18 cellular contexts compared by ENCODE assay signal in the genomic region with DNA sequence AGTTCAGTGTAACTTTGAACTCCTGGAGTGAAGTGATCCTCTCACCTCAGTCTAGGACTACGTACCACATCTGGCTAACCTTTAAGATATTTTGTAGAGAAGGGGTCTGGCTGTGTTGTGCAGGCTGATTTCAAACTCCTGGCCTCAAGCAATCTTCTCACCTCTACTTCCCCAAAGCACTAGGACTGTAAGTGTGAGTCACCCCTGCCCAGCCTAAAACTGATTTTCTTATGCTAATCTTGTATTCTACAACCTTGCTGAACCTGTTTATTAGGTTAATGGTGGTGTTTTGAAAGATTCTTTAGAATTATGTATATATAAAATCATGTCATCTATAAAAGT. TPM values are rescaled to one million over a fixed set of nuclear protein-coding genes. Genes with fewer than 3 reads are reported as not detected.
A peak's percentile ranks its signal among the peaks of the same experiment; 100 is the strongest.
DNase-seq lines count a peak whose midpoint lies in the region; ATAC-seq and TF ChIP-seq lines count a peak whose summit lies in the region.
"Had no signal": no experiment of that assay in that cellular context is flagged by ENCODE, and none has a peak within 500 bp of the region (broad histone marks: within the 10 kb centered on the region; RNA-seq: fewer than 3 reads in every experiment).

No MANE protein-coding gene starts in this region.

- POLR2A ChIA-PET in activated B cell treated with CpG ODN at 0.5 μM for 24 hours (lab: Charles Lee), result no interaction called here

- CTCF ChIA-PET in activated B cell treated with CpG ODN at 0.5 μM for 24 hours (lab: Charles Lee), result no interaction called here

- peak; percentile 43 for ATAC-seq in stimulated activated naive CD8-positive, alpha-beta T cell treated with anti-CD3 and anti-CD28 coated beads, Interleukin-15, Interleukin-2, amounts not matched to agents 100 U/mL and 50 U/mL, for 24 hours
- no peak for ATAC-seq in stimulated activated naive CD8-positive, alpha-beta T cell treated with anti-CD3 and anti-CD28 coated beads, Interleukin-15, amount 100 ng/mL, for 72 hours
- ATAC-seq in activated B cell treated with CpG ODN at 0.5 μM for 24 hours (ENCODE audit: low read depth), result peak; percentile 31
- peak; percentile 43 for ATAC-seq in left lobe of liver
- ATAC-seq: left ventricle myocardium superior had no signal

- no peak overlapping the region for H3K4me3 Mint-ChIP-seq in stimulated activated naive CD8-positive, alpha-beta T cell treated with anti-CD3 and anti-CD28 coated beads, Interleukin-15, amount 100 ng/mL, for 72 hours
- H3K4me3 Mint-ChIP-seq in activated B cell treated with CpG ODN at 0.5 μM for 24 hours, result no peak overlapping the region
- H3K4me3 Mint-ChIP-seq: neural crest cell; stimulated activated naive CD8-positive, alpha-beta T cell treated with anti-CD3 and anti-CD28 coated beads, Interleukin-15, Interleukin-2, amounts not matched to agents 100 ng/mL and 50 ng/mL, for 24 hours had no signal

- H3K27me3 Mint-ChIP-seq in stimulated activated naive CD8-positive, alpha-beta T cell treated with anti-CD3 and anti-CD28 coated beads, Interleukin-15, amount 100 ng/mL, for 72 hours, result no peaks in the 10 kb centered on the region
- no peaks in the 10 kb centered on the region for H3K27me3 Mint-ChIP-seq in activated B cell treated with CpG ODN at 0.5 μM for 24 hours
- H3K27me3 Mint-ChIP-seq: stimulated activated naive CD8-positive, alpha-beta T cell treated with anti-CD3 and anti-CD28 coated beads, Interleukin-15, Interleukin-2, amounts not matched to agents 100 ng/mL and 50 ng/mL, for 24 hours had no signal

- no peak for TF ChIP-seq CTCF in activated B cell treated with CpG ODN at 0.5 μM for 24 hours (IDR thresholded peaks at IDR 0.05)

- H3K4me1 Mint-ChIP-seq in stimulated activated naive CD8-positive, alpha-beta T cell treated with anti-CD3 and anti-CD28 coated beads, Interleukin-15, amount 100 ng/mL, for 72 hours, result peaks cover 53% of the 10 kb centered on the region
- peaks cover 38% of the 10 kb centered on the region for H3K4me1 Mint-ChIP-seq in activated B cell treated with CpG ODN at 0.5 μM for 24 hours

- intact Hi-C loops in activated B cell treated with CpG ODN at 0.5 μM for 24 hours (cut with micrococcal nuclease), result no loop called here

- no peak overlapping the region for H3K27ac Mint-ChIP-seq in stimulated activated naive CD8-positive, alpha-beta T cell treated with anti-CD3 and anti-CD28 coated beads, Interleukin-15, amount 100 ng/mL, for 72 hours
- H3K27ac Mint-ChIP-seq in activated B cell treated with CpG ODN at 0.5 μM for 24 hours, result peak overlapping the region; percentile 41

- DNase-seq in stimulated activated naive CD8-positive, alpha-beta T cell treated with anti-CD3 and anti-CD28 coated beads, Interleukin-15, Interleukin-2, amounts not matched to agents 100 U/mL and 50 U/mL, for 24 hours, result no peak
- no peak for DNase-seq in stimulated activated naive CD8-positive, alpha-beta T cell treated with anti-CD3 and anti-CD28 coated beads, Interleukin-15, amount 100 ng/mL, for 72 hours
- DNase-seq in activated B cell treated with CpG ODN at 0.5 μM for 24 hours, result no peak
- DNase-seq in left lobe of liver (ENCODE audit: low spot score), result no peak
- DNase-seq in HuH-7.5 (ENCODE audit: low spot score), result no peak
- DNase-seq in NCI-H187 (lab: John Stamatoyannopoulos, UW), result no peak
- DNase-seq in ureter (ENCODE audit: low spot score), result no peak
- DNase-seq in 8988T, result no peak
- DNase-seq: activated CD4-positive, CD25-positive, alpha-beta regulatory T cell; activated CD8-positive, alpha-beta memory T cell treated with anti-CD3 and anti-CD28 coated beads, Interleukin-2, amount 50 U/mL, for 4 hours; activated naive CD4-positive, alpha-beta T cell treated with anti-CD3 and anti-CD28 coated beads, Interleukin-2, amount 50 U/mL, for 16 hours; HCEC 1CT; heart left ventricle; left ventricle myocardium superior; MM.1S; SW 1271 had no signal

- peaks cover 19 to 21% of the 10 kb centered on the region in 2 donors for H3K9me3 Mint-ChIP-seq in stimulated activated naive CD8-positive, alpha-beta T cell treated with anti-CD3 and anti-CD28 coated beads, Interleukin-15, amount 100 ng/mL, for 72 hours
- H3K9me3 Mint-ChIP-seq in activated B cell treated with CpG ODN at 0.5 μM for 24 hours, result peaks cover 21% of the 10 kb centered on the region

- peaks cover 57% of the 10 kb centered on the region for H3K36me3 Mint-ChIP-seq in activated B cell treated with CpG ODN at 0.5 μM for 24 hours (ENCODE audit: low read depth)

RNA-seq across cellular contexts. Expression of gene LCOR, which starts 58.0 kb away (rescaled TPM):
- total RNA-seq in activated B cell treated with CpG ODN at 0.5 μM for 24 hours (42.8 and 54.9 TPM in 2 replicates), left lobe of liver (9.2 TPM), ureter (88.7 TPM)
